8 cellular contexts compared by ENCODE assay signal in the genomic region with DNA sequence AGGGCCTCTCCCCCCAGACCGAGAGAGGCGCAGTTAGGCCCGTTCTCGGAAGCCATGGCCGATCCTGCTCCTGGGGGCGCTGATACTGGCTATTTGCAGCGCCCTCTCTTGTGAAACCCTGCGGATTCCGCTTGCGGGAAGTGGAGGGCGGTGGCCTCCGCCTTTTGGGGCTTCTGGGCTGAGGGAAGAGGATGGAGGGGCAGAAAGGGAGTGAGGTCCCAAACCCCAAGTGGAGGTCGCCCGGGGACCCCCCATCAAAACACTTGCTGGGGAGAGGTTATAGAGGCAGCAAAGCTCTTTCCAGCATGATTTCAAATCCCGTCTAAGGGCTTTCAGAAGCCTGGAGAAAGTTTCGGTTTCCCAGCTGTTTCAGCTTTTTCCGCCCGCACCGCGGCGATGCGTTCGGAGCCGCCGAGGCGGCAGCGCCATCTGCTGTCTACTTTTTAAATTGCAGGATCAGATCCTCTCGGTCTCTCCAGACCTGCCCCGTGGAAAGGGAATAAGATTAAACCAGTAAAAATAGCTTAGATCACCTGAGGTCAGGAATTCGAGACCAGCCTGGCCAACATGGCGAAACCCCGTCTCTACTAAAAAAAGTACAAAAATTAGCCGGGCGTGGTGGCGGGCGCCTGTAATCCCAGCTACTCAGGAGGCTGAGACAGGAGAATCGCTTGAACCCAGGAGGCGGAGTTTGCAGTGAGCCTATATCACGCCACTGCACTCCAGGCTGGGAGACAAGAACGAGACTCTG. TPM values are rescaled to one million over a fixed set of nuclear protein-coding genes. Genes with fewer than 3 reads are reported as not detected.
A peak's percentile ranks its signal among the peaks of the same experiment; 100 is the strongest.
DNase-seq lines count a peak whose midpoint lies in the region; ATAC-seq lines count a peak whose summit lies in the region.

No MANE protein-coding gene starts in this region.

- H3K27ac ChIP-seq in CD4-positive, alpha-beta memory T cell (ENCODE audit: low read depth, low read length) = peak overlapping the region; percentile 41
- no peak overlapping the region for H3K27ac ChIP-seq in mesenchymal stem cell (ENCODE audit: low read length, poor library complexity, severe bottlenecking)

- intact Hi-C loops in CD4-positive, alpha-beta memory T cell (cut with micrococcal nuclease) = loop anchor here (1.0 to 5.0 kb wide), 7 partner anchors 118 to 640 kb away; a partner anchor contains a TSS

- peak overlapping the region; percentile 56 for H3K9ac ChIP-seq in endocrine pancreas (ENCODE audit: control insufficient read depth, insufficient read depth, low read length)
- H3K9ac ChIP-seq in mesenchymal stem cell (ENCODE audit: low read length) = peak overlapping the region; percentile 89

- no peak overlapping the region for H2AFZ ChIP-seq in mesenchymal stem cell (ENCODE audit: low read depth, low read length)

- peaks cover 40% of the 10 kb centered on the region for H3K4me1 ChIP-seq in CD4-positive, alpha-beta memory T cell (ENCODE audit: insufficient read depth, low read length)
- no peaks in the 10 kb centered on the region for H3K4me1 ChIP-seq in endocrine pancreas (ENCODE audit: control insufficient read depth, insufficient read depth, low read length)
- H3K4me1 ChIP-seq in mesenchymal stem cell (ENCODE audit: control insufficient read depth, insufficient read depth, low read depth, low read length) = peaks cover 2% of the 10 kb centered on the region

- H3K9me3 Mint-ChIP-seq in CD4-positive, alpha-beta memory T cell = no peaks in the 10 kb centered on the region

- H3K27ac Mint-ChIP-seq in CD4-positive, alpha-beta memory T cell = peak overlapping the region; percentile 73 to 95 (median 90)

- CTCF ChIA-PET in CD4-positive, alpha-beta memory T cell (lab: Charles Lee; ENCODE audit: partially characterized antibody) = interaction anchor here (0.6 to 24.1 kb wide), 83 partner anchors 8 to 645 kb away, joined by 3 to 458 read pairs (median 5); a partner anchor contains a TSS

- no peak overlapping the region for H2BK12ac ChIP-seq in mesenchymal stem cell (ENCODE audit: low read length in 2 of 2)

- H3K9me3 ChIP-seq in CD4-positive, alpha-beta memory T cell (ENCODE audit: control insufficient read depth in 1 of 2, low read length in 2 of 2) = no peaks in the 10 kb centered on the region
- no peaks in the 10 kb centered on the region for H3K9me3 ChIP-seq in endocrine pancreas (ENCODE audit: control insufficient read depth, low read length)
- H3K9me3 ChIP-seq in mesenchymal stem cell (ENCODE audit: control insufficient read depth, low read length) = no peaks in the 10 kb centered on the region

- no peak overlapping the region for H3K23ac ChIP-seq in mesenchymal stem cell (ENCODE audit: low read length in 2 of 2)

- H3K4me2 ChIP-seq in mesenchymal stem cell (ENCODE audit: low read length, poor library complexity, severe bottlenecking) = peak overlapping the region; percentile 36

- peaks cover 21 to 43% (median 32%) of the 10 kb centered on the region in 4 donors for H3K4me1 Mint-ChIP-seq in CD4-positive, alpha-beta memory T cell

- peak; percentile 76 to 84 (median 79) for DNase-seq in CD4-positive, alpha-beta memory T cell
- DNase-seq in H7 (peak; percentile 90), NCI-H774 (lab: John Stamatoyannopoulos, UW) (peak; percentile 65), mesenchymal stem cell (peak; percentile 65)
- DNase-seq in activated CD8-positive, alpha-beta memory T cell treated with anti-CD3 and anti-CD28 coated beads for 48 hours (ENCODE audit: low read depth in 2 of 3, low spot score in 2 of 3) = peak; percentile 46 to 91 (median 68)
- peak; percentile 64 to 79 (median 75) for DNase-seq in stimulated activated CD4-positive, alpha-beta T cell treated with anti-CD3 and anti-CD28 coated beads, TNF-alpha, amount 100 ng/mL, for 4 hours (ENCODE audit: low read depth in 3 of 3)

- H2BK15ac ChIP-seq in mesenchymal stem cell (ENCODE audit: low read depth, poor library complexity, severe bottlenecking) = no peak overlapping the region

- H2BK5ac ChIP-seq in mesenchymal stem cell (ENCODE audit: low read depth, low read length, poor library complexity, severe bottlenecking) = no peak overlapping the region

- no peaks in the 10 kb centered on the region for H3K79me1 ChIP-seq in mesenchymal stem cell (replicated peaks; ENCODE audit: low read length, poor library complexity, severe bottlenecking)

- no peak overlapping the region for H2AK5ac ChIP-seq in mesenchymal stem cell (ENCODE audit: low read length, severe bottlenecking)

- no peak overlapping the region for H3K4ac ChIP-seq in mesenchymal stem cell (ENCODE audit: low read depth in 1 of 2, low read length in 2 of 2)

- peak overlapping the region; percentile 37 to 61 for H3K4me3 ChIP-seq in CD4-positive, alpha-beta memory T cell (ENCODE audit: low read length in 2 of 2)
- H3K4me3 ChIP-seq in H7 (ENCODE audit: insufficient read depth, low read depth, low read length) (peak overlapping the region; percentile 30; the same call in 1 of the 2 replicates), endocrine pancreas (ENCODE audit: control insufficient read depth, insufficient read depth, low read length) (no peak overlapping the region), mesenchymal stem cell (ENCODE audit: insufficient read depth in 1 of 2, low read depth in 1 of 2, low read length in 2 of 2) (peak overlapping the region; percentile 12 to 76)

- 39% methylated on average over 40 of the region's 40 CpGs for WGBS in mesenchymal stem cell

- H4K8ac ChIP-seq in mesenchymal stem cell (ENCODE audit: low read length) = peak overlapping the region; percentile 88

- H3K18ac ChIP-seq in mesenchymal stem cell (ENCODE audit: low read depth in 1 of 2, low read length in 2 of 2) = no peak overlapping the region

- POLR2A ChIA-PET in CD4-positive, alpha-beta memory T cell (lab: Charles Lee; ENCODE audit: partially characterized antibody) = interaction anchor here (0.6 to 19.4 kb wide), 17 partner anchors 16 to 640 kb away, joined by 3 to 478 read pairs (median 3); a partner anchor contains a TSS

- H4K91ac ChIP-seq in mesenchymal stem cell (ENCODE audit: low read length) = no peak overlapping the region

- no peaks in the 10 kb centered on the region for H3K27me3 ChIP-seq in CD4-positive, alpha-beta memory T cell (ENCODE audit: insufficient read depth, low read length)
- H3K27me3 ChIP-seq in H7 (ENCODE audit: control insufficient read depth, insufficient read depth, low read length) (no peaks in the 10 kb centered on the region), endocrine pancreas (ENCODE audit: control insufficient read depth, insufficient read depth, low read length) (no peaks in the 10 kb centered on the region), mesenchymal stem cell (ENCODE audit: control insufficient read depth in 1 of 2, insufficient read depth in 1 of 2, low read length in 2 of 2) (no peaks in the 10 kb centered on the region)

- H3K36me3 ChIP-seq in CD4-positive, alpha-beta memory T cell (ENCODE audit: insufficient read depth, low read length) = peaks cover 9% of the 10 kb centered on the region
- H3K36me3 ChIP-seq in H7 (replicated peaks; ENCODE audit: control insufficient read depth, insufficient read depth, low read length) (no peaks in the 10 kb centered on the region), endocrine pancreas (ENCODE audit: control insufficient read depth, insufficient read depth, low read length) (no peaks in the 10 kb centered on the region), mesenchymal stem cell (ENCODE audit: control insufficient read depth in 1 of 2, insufficient read depth in 2 of 2, low read depth in 1 of 2, low read length in 2 of 2) (no peaks in the 10 kb centered on the region)

- peak overlapping the region; percentile 75 to 86 (median 82) for H3K4me3 Mint-ChIP-seq in CD4-positive, alpha-beta memory T cell

- peaks cover 9 to 22% of the 10 kb centered on the region in 2 donors for H3K36me3 Mint-ChIP-seq in CD4-positive, alpha-beta memory T cell

- no peak for ATAC-seq in HG03378 (IDR thresholded peaks at IDR 0.05; ENCODE audit: unreplicated experiment)

- H3K27me3 Mint-ChIP-seq in CD4-positive, alpha-beta memory T cell = no peaks in the 10 kb centered on the region

- no peak overlapping the region for H3K14ac ChIP-seq in mesenchymal stem cell (ENCODE audit: low read length in 2 of 2)

- H2BK120ac ChIP-seq in mesenchymal stem cell (ENCODE audit: low read depth, low read length) = no peak overlapping the region

RNA-seq across cellular contexts. Expression of a gene that starts 15.8 kb away (rescaled TPM):
- 10 to 100 TPM; 88.9 to 90.1 TPM for total RNA-seq in CD4-positive, alpha-beta memory T cell
- 100 to 1,000 TPM in 1 of 2 donors, 10 to 100 TPM in 1; 62.5 to 106 TPM for polyA plus RNA-seq in CD4-positive, alpha-beta memory T cell
- not detected in 2 replicates for total RNA-seq in H7 (2014; rRNA removed; shearing (Covaris generic))
- polyA plus RNA-seq in mesenchymal stem cell (2013, experiment 1 of 2) = not detected
- not detected for polyA plus RNA-seq in mesenchymal stem cell (2013, experiment 2 of 2)

RNA-seq across cellular contexts. Expression of a gene that starts 28.1 kb away (rescaled TPM):
- total RNA-seq in CD4-positive, alpha-beta memory T cell = 10 to 100 TPM in 1 of 2 experiments, 1 to 10 TPM in 1; 9.8 to 10.9 TPM
- polyA plus RNA-seq in CD4-positive, alpha-beta memory T cell = 1 to 10 TPM; 2.2 to 3.7 TPM
- total RNA-seq in H7 (2014; rRNA removed; shearing (Covaris generic)) = 0.33 TPM in 1 of 2 replicates, not detected in the other
- not detected for polyA plus RNA-seq in mesenchymal stem cell (2013, experiment 1 of 2)
- polyA plus RNA-seq in mesenchymal stem cell (2013, experiment 2 of 2) = not detected

Comparison
In these comparisons a context has a peak if more than half of its experiments do, and no peak if none do; other contexts are left out.
1. RNA of a gene that starts 15.8 kb away (total RNA-seq): 88.9 to 90.1 TPM in CD4-positive, alpha-beta memory T cell; not detected in H7; every median in the first group is over 10 times any median in the second.
2. Peak in every context shown above with its lines, with median percentiles within 50 percentile points of each other: DNase-seq.